In genomic region chr9:126517751-126518261, GRCh38 we compare ENCODE assay signal across 10 cellular contexts.
A peak's percentile ranks its signal among the peaks of the same experiment; 100 is the strongest.
DNase-seq lines count a peak whose midpoint lies in the region; ATAC-seq, FAIRE-seq and TF ChIP-seq lines count a peak whose summit lies in the region.
"Had no signal": no experiment of that assay in that cellular context is flagged by ENCODE, and none has a peak within 500 bp of the region (broad histone marks: within the 10 kb centered on the region; RNA-seq: fewer than 3 reads in every experiment).

No MANE protein-coding gene starts in this region.

- no peaks in the 10 kb centered on the region for H3K9me1 ChIP-seq in keratinocyte (ENCODE audit: control insufficient read depth, extremely low read depth, insufficient read depth, low read length)

- peak overlapping the region; percentile 82 for H3K4me3 Mint-ChIP-seq in activated naive CD4-positive, alpha-beta T cell treated with anti-CD3 and anti-CD28 coated beads, Interleukin-2, amount 50 U/mL, for 24 hours

- in situ Hi-C loops in transverse colon (cut with MboI; ENCODE audit: low pct_ligation_motif_present in 1 of 4, low pct_unique_long_range_greater_than_20kb in 1 of 4, low sequenced_read_pairs in 3 of 4): no loop called here

- no peak overlapping the region for H3K9ac ChIP-seq in keratinocyte (ENCODE audit: control insufficient read depth, extremely low read depth, insufficient read depth, low read length)

- intact Hi-C loops in transverse colon (cut with DNase I; ENCODE audit: low total_unique reads): no loop called here

- no peak for ATAC-seq in HG02759 (IDR thresholded peaks at IDR 0.05; ENCODE audit: unreplicated experiment)
- no peak for ATAC-seq in HG03039 (IDR thresholded peaks at IDR 0.05; ENCODE audit: unreplicated experiment)

- H3K36me3 ChIP-seq in keratinocyte (ENCODE audit: control insufficient read depth in 2 of 2, extremely low read depth in 1 of 2, insufficient read depth in 2 of 2, low read length in 2 of 2): no peaks in the 10 kb centered on the region
- no peaks in the 10 kb centered on the region for H3K36me3 ChIP-seq in transverse colon

- 14 to 30% methylated on average over 9 of the region's 9 CpGs for WGBS in transverse colon (ENCODE audit: low coverage in 1 of 2), 2 donors

- no peaks in the 10 kb centered on the region for H3K9me3 Mint-ChIP-seq in activated naive CD4-positive, alpha-beta T cell treated with anti-CD3 and anti-CD28 coated beads, Interleukin-2, amount 50 U/mL, for 24 hours
- H3K9me3 Mint-ChIP-seq: neural crest cell had no signal

- no peaks in the 10 kb centered on the region for H3K36me3 Mint-ChIP-seq in activated naive CD4-positive, alpha-beta T cell treated with anti-CD3 and anti-CD28 coated beads, Interleukin-2, amount 50 U/mL, for 24 hours

- H3K4me1 ChIP-seq in keratinocyte (ENCODE audit: control insufficient read depth, extremely low read depth, insufficient read depth, low read length): peaks cover 23% of the 10 kb centered on the region
- H3K4me1 ChIP-seq in transverse colon: peaks cover 4 to 25% (median 14%) of the 10 kb centered on the region in 4 donors

- no peak for TF ChIP-seq EP300 in transverse colon (IDR thresholded peaks at IDR 0.05; ENCODE audit: low read depth)

- H3K9me3 ChIP-seq in keratinocyte (ENCODE audit: control insufficient read depth, low read depth, low read length) (no peaks in the 10 kb centered on the region), transverse colon (no peaks in the 10 kb centered on the region)

- DNase-seq in activated naive CD4-positive, alpha-beta T cell treated with anti-CD3 and anti-CD28 coated beads, Interleukin-2, amount 50 U/mL, for 16 hours: no peak
- DNase-seq in keratinocyte (ENCODE audit: low read depth, low spot score): no peak
- no peak for DNase-seq in transverse colon
- no peak for DNase-seq in NCI-H187 (lab: John Stamatoyannopoulos, UW)
- DNase-seq: EL had no signal

- H3K4me3 ChIP-seq in WI38 (ENCODE audit: low read depth, low read length): peak overlapping the region; percentile 59
- no peak overlapping the region for H3K4me3 ChIP-seq in keratinocyte (ENCODE audit: control insufficient read depth in 2 of 3, extremely low read depth in 1 of 3, insufficient read depth in 2 of 3, low read depth in 1 of 3, low read length in 3 of 3)
- peak overlapping the region in 1 of 4 donors; percentile 44 for H3K4me3 ChIP-seq in transverse colon

- H2AFZ ChIP-seq in keratinocyte (ENCODE audit: control insufficient read depth, low read length): no peak overlapping the region

- TF ChIP-seq POLR2A in transverse colon (IDR thresholded peaks at IDR 0.05): no peak

- TF ChIP-seq CTCF in WI38 (IDR thresholded peaks at IDR 0.05; ENCODE audit: low read depth, low read length): no peak
- TF ChIP-seq CTCF in keratinocyte (optimal IDR thresholded peaks at IDR 0.05 in 1 of 3, IDR thresholded peaks at IDR 0.05 in 1 of 3, conservative IDR thresholded peaks at IDR 0.05 in 1 of 3; ENCODE audit: extremely low read depth in 1 of 3, insufficient read depth in 2 of 3, low read length in 3 of 3): no peak
- no peak for TF ChIP-seq CTCF in transverse colon (IDR thresholded peaks at IDR 0.05)

- H3K27ac Mint-ChIP-seq in activated naive CD4-positive, alpha-beta T cell treated with anti-CD3 and anti-CD28 coated beads, Interleukin-2, amount 50 U/mL, for 24 hours: no peak overlapping the region

- H3K27me3 ChIP-seq in keratinocyte (ENCODE audit: control insufficient read depth, extremely low read depth, insufficient read depth, low read length) (peaks cover 9% of the 10 kb centered on the region), transverse colon (peaks cover 99% of the 10 kb centered on the region)

- FAIRE-seq in keratinocyte (lab: Jason Lieb, UNC): no peak

- H4K20me1 ChIP-seq in keratinocyte (ENCODE audit: control insufficient read depth, extremely low read depth, insufficient read depth, low read length): no peaks in the 10 kb centered on the region

- peak overlapping the region; percentile 90 for H3K4me2 ChIP-seq in keratinocyte (ENCODE audit: control insufficient read depth, extremely low read depth, insufficient read depth, low read depth, low read length)

- dilution Hi-C loops in keratinocyte (cut with MboI; ENCODE audit: extremely low pct_ligation_motif_present, low sequenced_read_pairs): no loop called here

- peaks cover 18% of the 10 kb centered on the region for H3K4me1 Mint-ChIP-seq in activated naive CD4-positive, alpha-beta T cell treated with anti-CD3 and anti-CD28 coated beads, Interleukin-2, amount 50 U/mL, for 24 hours

- H3K27ac ChIP-seq in keratinocyte (ENCODE audit: control insufficient read depth, insufficient read depth, low read length) (no peak overlapping the region), transverse colon (peak overlapping the region; percentile 48 to 63 (median 54))

- peaks cover 43% of the 10 kb centered on the region for H3K27me3 Mint-ChIP-seq in activated naive CD4-positive, alpha-beta T cell treated with anti-CD3 and anti-CD28 coated beads, Interleukin-2, amount 50 U/mL, for 24 hours

- H3K79me2 ChIP-seq in keratinocyte (ENCODE audit: control insufficient read depth, insufficient read depth, low read length): no peaks in the 10 kb centered on the region
